Comparison of ENCODE assay signal across 9 cellular contexts in genomic region chr10:33336606-33337334, GRCh38. TPM values are rescaled to one million over a fixed set of nuclear protein-coding genes. Genes with fewer than 3 reads are reported as not detected.
DNase-seq lines count a peak whose midpoint lies in the region; ATAC-seq and TF ChIP-seq lines count a peak whose summit lies in the region.
"Had no signal": no experiment of that assay in that cellular context is flagged by ENCODE, and none has a peak within 500 bp of the region (broad histone marks: within the 10 kb centered on the region; RNA-seq: fewer than 3 reads in every experiment).

No MANE protein-coding gene starts in this region.

- in situ Hi-C loops in astrocyte of the spinal cord (cut with HindIII; ENCODE audit: low sequenced_read_pairs) (no loop called here), gastrocnemius medialis (cut with MboI; ENCODE audit: low sequenced_read_pairs in 4 of 4) (loop anchor here in 1 of 4 donors (10.0 kb wide), 1 partner anchor 142 kb away; no protein-coding TSS in a partner anchor)

- H3K4me3 ChIP-seq in astrocyte of the spinal cord (ENCODE audit: low read depth, low read length) (peak overlapping the region; percentile 90), iPS-18a (ENCODE audit: low read length) (peak overlapping the region; percentile 72), gastrocnemius medialis (peak overlapping the region; percentile 82 to 98 (median 91))

- ATAC-seq in gastrocnemius medialis (no peak), HG02642 (IDR thresholded peaks at IDR 0.05; ENCODE audit: poor library complexity, unreplicated experiment) (no peak)

- TF ChIP-seq CTCF in CD14-positive monocyte (IDR thresholded peaks at IDR 0.05): no peak
- TF ChIP-seq CTCF in astrocyte of the spinal cord (IDR thresholded peaks at IDR 0.05; ENCODE audit: low read depth, low read length): no peak
- TF ChIP-seq CTCF in gastrocnemius medialis (IDR thresholded peaks at IDR 0.05 in 4 of 5, conservative IDR thresholded peaks at IDR 0.05 in 1 of 5): no peak

- H3K36me3 ChIP-seq in iPS-18a (ENCODE audit: control insufficient read depth, low read depth, low read length) (no peaks in the 10 kb centered on the region), gastrocnemius medialis (no peaks in the 10 kb centered on the region)

- H3K36me3 Mint-ChIP-seq in CD14-positive monocyte: no peaks in the 10 kb centered on the region
- H3K36me3 Mint-ChIP-seq: natural killer cell treated with Interleukin-12 subunit alpha and Interleukin-12 subunit beta and Interleukin-15 and Interleukin-18, amount 100 ng/mL, for 72 hours had no signal

- H3K27ac ChIP-seq in iPS-18a (ENCODE audit: low read length) (no peak overlapping the region), gastrocnemius medialis (peak overlapping the region; percentile 87 to 94 (median 93))

- TF ChIP-seq POLR2A in gastrocnemius medialis (IDR thresholded peaks at IDR 0.05): no peak

- DNase-seq in CD14-positive monocyte (ENCODE audit: low spot score) (no peak), HuH-7.5 (ENCODE audit: low spot score) (peak; percentile 68), astrocyte of the spinal cord (ENCODE audit: low read depth, low spot score) (peak; percentile 69), gastrocnemius medialis (no peak), Kasumi-1 (lab: John Stamatoyannopoulos, UW) (no peak)
- DNase-seq in effector CD4-positive, alpha-beta T cell: no peak

- H3K27ac Mint-ChIP-seq in CD14-positive monocyte: no peak overlapping the region
- H3K27ac Mint-ChIP-seq: natural killer cell treated with Interleukin-12 subunit alpha and Interleukin-12 subunit beta and Interleukin-15 and Interleukin-18, amount 100 ng/mL, for 72 hours had no signal

- peaks cover 47 to 74% (median 53%) of the 10 kb centered on the region in 3 donors for H3K27me3 Mint-ChIP-seq in CD14-positive monocyte (ENCODE audit: low read depth in 3 of 3)

- H3K9me3 ChIP-seq in iPS-18a (ENCODE audit: control insufficient read depth, low read depth, low read length) (no peaks in the 10 kb centered on the region), gastrocnemius medialis (no peaks in the 10 kb centered on the region)

- intact Hi-C loops in CD14-positive monocyte (cut with micrococcal nuclease): no loop called here
- intact Hi-C loops in gastrocnemius medialis (cut with DNase I; ENCODE audit: low total_unique reads): loop anchor here (5.0 to 10.0 kb wide), 2 partner anchors 144 to 382 kb away; partner anchors contain the start of gene ITGB1

- H3K4me1 Mint-ChIP-seq in CD14-positive monocyte: peaks cover 25% of the 10 kb centered on the region

- H3K4me1 ChIP-seq in iPS-18a (ENCODE audit: control insufficient read depth, low read depth, low read length): peaks cover 5% of the 10 kb centered on the region
- peaks cover 32 to 45% of the 10 kb centered on the region in 2 donors for H3K4me1 ChIP-seq in gastrocnemius medialis

- peak overlapping the region; percentile 62 to 94 for H3K4me3 Mint-ChIP-seq in CD14-positive monocyte
- H3K4me3 Mint-ChIP-seq: natural killer cell treated with Interleukin-12 subunit alpha and Interleukin-12 subunit beta and Interleukin-15 and Interleukin-18, amount 100 ng/mL, for 72 hours had no signal

- H3K9ac ChIP-seq in iPS-18a (ENCODE audit: low read length): no peak overlapping the region

- H3K9me3 Mint-ChIP-seq in CD14-positive monocyte: peaks cover 0 to 5% (median 1%) of the 10 kb centered on the region in 7 donors
- H3K9me3 Mint-ChIP-seq: natural killer cell treated with Interleukin-12 subunit alpha and Interleukin-12 subunit beta and Interleukin-15 and Interleukin-18, amount 100 ng/mL, for 72 hours had no signal

- H3K27me3 ChIP-seq in iPS-18a (ENCODE audit: control insufficient read depth, insufficient read depth, low read length) (peaks cover 75% of the 10 kb centered on the region), gastrocnemius medialis (no peaks in the 10 kb centered on the region)

RNA-seq across cellular contexts. Expression of gene NRP1, which starts 2.3 kb away (rescaled TPM):
- polyA plus RNA-seq in CD14-positive monocyte: 1 to 10 TPM; 1.1 to 1.7 TPM
- 10 to 100 TPM; 20.4 to 29.0 (median 22.1) TPM for total RNA-seq in gastrocnemius medialis

Comparison
In these comparisons a context has a peak if more than half of its experiments do, and no peak if none do; other contexts are left out.
1. DNase-seq: peak in HuH-7.5 (single experiment) and astrocyte of the spinal cord (single experiment); none in CD14-positive monocyte (single experiment), gastrocnemius medialis (0 of 2), Kasumi-1 (0 of 2) and effector CD4-positive, alpha-beta T cell (single experiment).
2. Peak in every context shown above with its lines, with median percentiles within 50 percentile points of each other: H3K4me3 ChIP-seq.